Comparison of ENCODE assay signal across 18 cellular contexts in genomic region chr2:212831671-212832199, GRCh38.
"Had no signal": no experiment of that assay in that cellular context is flagged by ENCODE, and none has a peak within 500 bp of the region (broad histone marks: within the 10 kb centered on the region; RNA-seq: fewer than 3 reads in every experiment).

No MANE protein-coding gene starts in this region.

- H3K4me1 ChIP-seq: esophagus squamous epithelium had no signal

- H3K4me1 Mint-ChIP-seq: activated B cell treated with CpG ODN at 0.5 μM for 24 hours; activated CD4-positive, alpha-beta T cell treated with anti-CD3 and anti-CD28 coated beads, Interleukin-2, amount 10 ng/mL, durations not matched to agents 24 days and 14 days; central memory CD8-positive, alpha-beta T cell; nephron had no signal

- H3K36me3 ChIP-seq: brain microvascular endothelial cell, esophagus squamous epithelium had no signal

- FAIRE-seq: endothelial cell of umbilical vein had no signal

- H3K27ac ChIP-seq: brain microvascular endothelial cell, esophagus squamous epithelium had no signal

- ATAC-seq: activated CD8-positive, alpha-beta T cell treated with anti-CD3 and anti-CD28 coated beads, Interleukin-2, amount 10 ng/mL, durations not matched to agents 7 days and 5 days had no signal

- DNase-seq: activated B cell treated with CpG ODN at 0.5 μM for 24 hours; activated CD4-positive, alpha-beta T cell treated with anti-CD3 and anti-CD28 coated beads, Interleukin-2, amount 10 ng/mL, durations not matched to agents 24 days and 14 days; activated CD8-positive, alpha-beta memory T cell treated with anti-CD3 and anti-CD28 coated beads, Interleukin-2, amount 50 U/mL, for 4 hours; activated CD8-positive, alpha-beta T cell treated with anti-CD3 and anti-CD28 coated beads, Interleukin-2, amount 10 ng/mL, durations not matched to agents 7 days and 5 days; activated effector memory CD4-positive, alpha-beta T cell treated with anti-CD3 and anti-CD28 coated beads, Interleukin-2, amount 50 U/mL, for 16 hours; activated T-cell treated with anti-CD3 and anti-CD28 coated beads, Interleukin-2, amount 50 U/mL, for 48 hours; brain microvascular endothelial cell; cortex of kidney; effector CD4-positive, alpha-beta T cell; esophagus squamous epithelium; glutamatergic neuron; stimulated activated CD4-positive, alpha-beta T cell treated with anti-CD3 and anti-CD28 coated beads, Interleukin-2, amount 100 ng/mL, for 48 hours; stimulated activated naive CD4-positive, alpha-beta T cell treated with Interleukin-2 at 50 U/mL for 16 hours had no signal

- H3K4me3 Mint-ChIP-seq: activated B cell treated with CpG ODN at 0.5 μM for 24 hours; activated CD4-positive, alpha-beta T cell treated with anti-CD3 and anti-CD28 coated beads, Interleukin-2, amount 10 ng/mL, durations not matched to agents 24 days and 14 days; activated CD8-positive, alpha-beta T cell treated with anti-CD3 and anti-CD28 coated beads, Interleukin-2, amount 10 ng/mL, durations not matched to agents 7 days and 5 days; activated naive CD8-positive, alpha-beta T cell; central memory CD8-positive, alpha-beta T cell; nephron; T-helper 1 cell treated with Interleukin-12 subunit alpha and Interleukin-12 subunit beta and Interleukin-4 antibody, amounts not matched to agents 30 μg/mL and 1 μg/mL, for 36 hours had no signal

- H3K27me3 Mint-ChIP-seq: activated B cell treated with CpG ODN at 0.5 μM for 24 hours; activated CD4-positive, alpha-beta T cell treated with anti-CD3 and anti-CD28 coated beads, Interleukin-2, amount 10 ng/mL, durations not matched to agents 24 days and 14 days; activated naive CD8-positive, alpha-beta T cell; central memory CD8-positive, alpha-beta T cell had no signal

- H3K27ac Mint-ChIP-seq: activated B cell treated with CpG ODN at 0.5 μM for 24 hours; activated CD4-positive, alpha-beta T cell treated with anti-CD3 and anti-CD28 coated beads, Interleukin-2, amount 10 ng/mL, durations not matched to agents 24 days and 14 days; activated CD8-positive, alpha-beta T cell treated with anti-CD3 and anti-CD28 coated beads, Interleukin-2, amount 10 ng/mL, durations not matched to agents 7 days and 5 days; activated naive CD8-positive, alpha-beta T cell; nephron; T-helper 1 cell treated with Interleukin-12 subunit alpha and Interleukin-12 subunit beta and Interleukin-4 antibody, amounts not matched to agents 30 μg/mL and 1 μg/mL, for 36 hours had no signal

- H3K4me3 ChIP-seq: esophagus squamous epithelium had no signal
